25 cellular contexts compared by ENCODE assay signal in the genomic region with DNA sequence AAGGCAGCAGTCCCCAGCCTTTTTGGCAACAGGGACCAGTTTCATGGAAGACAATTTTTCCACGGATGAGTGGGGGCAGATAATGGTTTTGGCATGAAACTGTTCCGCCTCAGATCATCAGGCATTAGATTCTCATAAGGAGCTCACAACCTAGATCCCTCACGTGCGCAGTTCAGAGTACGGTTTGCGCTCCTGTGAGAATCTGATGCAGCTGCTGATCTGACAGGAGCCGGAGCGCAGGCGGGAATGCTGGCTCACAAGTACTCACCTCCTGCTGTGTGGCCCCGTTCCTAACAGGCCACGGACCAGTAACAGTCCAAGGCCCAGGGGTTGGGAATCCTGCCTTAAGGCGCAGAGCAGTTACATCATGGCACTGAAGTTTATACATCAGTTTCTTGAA.
"Had no signal": no experiment of that assay in that cellular context is flagged by ENCODE, and none has a peak within 500 bp of the region (broad histone marks: within the 10 kb centered on the region; RNA-seq: fewer than 3 reads in every experiment).

No MANE protein-coding gene starts in this region.

- DNase-seq: activated CD4-positive, alpha-beta T cell treated with anti-CD3 and anti-CD28 coated beads for 36 hours; activated CD4-positive, CD25-positive, alpha-beta regulatory T cell; activated CD8-positive, alpha-beta memory T cell treated with anti-CD3 and anti-CD28 coated beads for 24 hours; activated effector memory CD4-positive, alpha-beta T cell treated with Interleukin-2 at 50 U/mL for 16 hours; activated naive CD4-positive, alpha-beta T cell treated with Interleukin-2 at 50 U/mL for 16 hours; anterior cingulate cortex; dermis blood vessel endothelial cell; effector CD4-positive, alpha-beta T cell; left ventricle myocardium superior; naive B cell; ovary; sigmoid colon; small intestine; stimulated activated CD4-positive, alpha-beta T cell treated with anti-CD3 and anti-CD28 coated beads, Interleukin-1b, Interleukin-23, amount 100 ng/mL, for 48 hours; stimulated activated CD4-positive, alpha-beta T cell treated with anti-CD3 and anti-CD28 coated beads, Interleukin-4, amount 100 ng/mL, for 4 hours; stimulated activated CD8-positive, alpha-beta memory T cell treated with anti-CD3 and anti-CD28 coated beads, Interleukin-4, amount 100 ng/mL, for 48 hours; stimulated activated naive CD8-positive, alpha-beta T cell treated with anti-CD3 and anti-CD28 coated beads, Interleukin-15, amount 100 ng/mL, for 72 hours; substantia nigra; T-helper 1 cell had no signal

- H3K27ac ChIP-seq: neutrophil, ovary, sigmoid colon, upper lobe of left lung had no signal

- H3K4me3 Mint-ChIP-seq: activated CD4-positive, alpha-beta T cell treated with anti-CD3 and anti-CD28 coated beads for 36 hours; activated naive CD8-positive, alpha-beta T cell; stimulated activated memory B cell treated with anti-CD40 and anti-IgM and Interleukin-4, amounts not matched to agents 10 μg/mL and 1 μg/mL and 100 μg/mL, for 72 hours; stimulated activated naive CD8-positive, alpha-beta T cell treated with anti-CD3 and anti-CD28 coated beads, Interleukin-15, amount 100 ng/mL, for 72 hours had no signal

- ATAC-seq: activated CD4-positive, alpha-beta T cell treated with anti-CD3 and anti-CD28 coated beads for 36 hours; left ventricle myocardium superior; stimulated activated memory B cell treated with anti-CD40 and anti-IgM and Interleukin-4, amounts not matched to agents 10 μg/mL and 1 μg/mL and 100 μg/mL, for 72 hours; stimulated activated naive CD8-positive, alpha-beta T cell treated with anti-CD3 and anti-CD28 coated beads, Interleukin-15, amount 100 ng/mL, for 72 hours had no signal

- H3K9me3 Mint-ChIP-seq: central memory CD8-positive, alpha-beta T cell; stimulated activated memory B cell treated with anti-CD40 and anti-IgM and Interleukin-4, amounts not matched to agents 10 μg/mL and 1 μg/mL and 100 μg/mL, for 72 hours had no signal

- H3K36me3 Mint-ChIP-seq: activated naive CD8-positive, alpha-beta T cell; stimulated activated memory B cell treated with anti-CD40 and anti-IgM and Interleukin-4, amounts not matched to agents 10 μg/mL and 1 μg/mL and 100 μg/mL, for 72 hours had no signal

- H3K27me3 ChIP-seq: ovary, sigmoid colon, upper lobe of left lung had no signal

- H3K9me3 ChIP-seq: neutrophil, ovary, sigmoid colon had no signal

- H3K36me3 ChIP-seq: neutrophil, ovary, sigmoid colon, upper lobe of left lung had no signal

- H3K27ac Mint-ChIP-seq: activated CD4-positive, alpha-beta T cell treated with anti-CD3 and anti-CD28 coated beads for 36 hours; naive B cell; progenitor cell of endocrine pancreas; stimulated activated memory B cell treated with anti-CD40 and anti-IgM and Interleukin-4, amounts not matched to agents 10 μg/mL and 1 μg/mL and 100 μg/mL, for 72 hours; stimulated activated naive CD8-positive, alpha-beta T cell treated with anti-CD3 and anti-CD28 coated beads, Interleukin-15, amount 100 ng/mL, for 72 hours had no signal

- H3K4me3 ChIP-seq: ovary, sigmoid colon, upper lobe of left lung had no signal
